Comparison of ENCODE assay signal across 19 cellular contexts in the genomic region with DNA sequence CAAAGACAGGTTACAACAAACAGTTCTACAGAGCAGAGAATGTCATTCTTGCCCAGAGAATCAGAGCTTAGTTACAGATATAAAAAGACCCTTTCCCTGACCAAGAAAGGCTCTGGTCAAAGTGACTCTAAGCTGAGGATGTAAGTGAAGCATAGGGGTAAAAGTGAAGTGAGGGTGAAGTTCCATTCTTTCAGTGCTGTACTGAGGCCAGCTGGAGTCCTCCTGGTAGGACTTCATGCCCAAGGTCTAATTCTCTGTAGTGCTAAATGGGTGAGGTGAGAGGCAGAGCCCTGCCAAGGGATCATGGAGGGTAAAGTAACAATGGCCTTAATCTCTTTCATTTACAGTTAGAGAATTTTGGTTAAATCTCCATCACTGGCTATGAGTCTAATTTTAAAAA. TPM values are rescaled to one million over a fixed set of nuclear protein-coding genes. Genes with fewer than 3 reads are reported as not detected.
DNase-seq lines count a peak whose midpoint lies in the region; ATAC-seq, FAIRE-seq and TF ChIP-seq lines count a peak whose summit lies in the region.
"Had no signal": no experiment of that assay in that cellular context is flagged by ENCODE, and none has a peak within 500 bp of the region (broad histone marks: within the 10 kb centered on the region; RNA-seq: fewer than 3 reads in every experiment).

No MANE protein-coding gene starts in this region.

- no peak for DNase-seq in CD4-positive, alpha-beta T cell
- DNase-seq in GM18507 (ENCODE audit: extremely low spot score, insufficient read length, low read depth) = no peak
- DNase-seq in dorsolateral prefrontal cortex = no peak
- no peak for DNase-seq in NCI-H2029 treated with DMSO at 0.1 percent for 48 hours (lab: John Stamatoyannopoulos, UW)
- DNase-seq: DMS 273 treated with DMSO at 0.1 percent for 48 hours, GF-D8, H9, NCI-H1417 treated with DMSO at 0.1 percent for 48 hours, NCI-H2081, NCI-H510A treated with DMSO at 0.1 percent for 48 hours, NCI-H82, SW 1271 had no signal

- peaks cover 25% of the 10 kb centered on the region for H3K36me3 Mint-ChIP-seq in CD4-positive, alpha-beta T cell (ENCODE audit: low read depth)

- intact Hi-C loops in CD4-positive, alpha-beta T cell (cut with DNase I, micrococcal nuclease) = no loop called here
- intact Hi-C loops in dorsolateral prefrontal cortex (cut with DNase I) = no loop called here

- no peaks in the 10 kb centered on the region for H3K27me3 Mint-ChIP-seq in CD4-positive, alpha-beta T cell

- H3K27me3 ChIP-seq in CD4-positive, alpha-beta T cell (ENCODE audit: control insufficient read depth, insufficient read depth, low read length) = no peaks in the 10 kb centered on the region
- H3K27me3 ChIP-seq in dorsolateral prefrontal cortex = no peaks in the 10 kb centered on the region
- H3K27me3 ChIP-seq in skeletal muscle tissue (ENCODE audit: control insufficient read depth in 3 of 3, insufficient read depth in 3 of 3, low read length in 3 of 3) = no peaks in the 10 kb centered on the region
- H3K27me3 ChIP-seq: SJSA1 had no signal

- H3K4me1 Mint-ChIP-seq in CD4-positive, alpha-beta T cell (ENCODE audit: low read depth) = peaks cover 56% of the 10 kb centered on the region

- H3K27ac Mint-ChIP-seq in CD4-positive, alpha-beta T cell = peak overlapping the region; percentile 30
- H3K27ac Mint-ChIP-seq: B cell, H9 had no signal

- no peak for TF ChIP-seq CTCF in CD4-positive, alpha-beta T cell (IDR thresholded peaks at IDR 0.05)
- no peak for TF ChIP-seq CTCF in dorsolateral prefrontal cortex (IDR thresholded peaks at IDR 0.05 in 54 of 56, conservative IDR thresholded peaks at IDR 0.05 in 2 of 56; ENCODE audit: low read depth in 1 of 56, partially characterized antibody in 56 of 56)

- FAIRE-seq in GM18507 (lab: Jason Lieb, UNC) = peak; percentile 12
- FAIRE-seq: GM12892, K562 had no signal

- H3K4me3 Mint-ChIP-seq in CD4-positive, alpha-beta T cell = no peak overlapping the region
- H3K4me3 Mint-ChIP-seq: B cell, H9 had no signal

- H3K9ac ChIP-seq in skeletal muscle tissue (ENCODE audit: low read depth in 1 of 3, low read length in 3 of 3) = no peak overlapping the region

- POLR2A ChIA-PET in CD4-positive, alpha-beta T cell (lab: Charles Lee) = interaction anchor here (0.7 to 1.8 kb wide), 2 partner anchors 9 to 10 kb away, joined by 3 to 6 read pairs; no protein-coding TSS in a partner anchor

- no peaks in the 10 kb centered on the region for H3K9me3 Mint-ChIP-seq in CD4-positive, alpha-beta T cell
- H3K9me3 Mint-ChIP-seq: H9 had no signal

- H3K4me3 ChIP-seq in dorsolateral prefrontal cortex = peak overlapping the region in 1 of 59 donors; percentile 4
- H3K4me3 ChIP-seq in skeletal muscle tissue (ENCODE audit: low read length in 3 of 3) = no peak overlapping the region
- H3K4me3 ChIP-seq: K562, SJSA1 had no signal

- no peak overlapping the region for H3K27ac ChIP-seq in CD4-positive, alpha-beta T cell (ENCODE audit: low read depth, low read length)
- H3K27ac ChIP-seq in dorsolateral prefrontal cortex (peak overlapping the region in 51 of 59 donors; percentile 12 to 95 (median 85)), skeletal muscle tissue (ENCODE audit: low read depth, low read length) (peak overlapping the region; percentile 52)
- H3K27ac ChIP-seq: SJSA1 had no signal

- peaks cover 0 to 7% (median 5%) of the 10 kb centered on the region in 3 donors for H3K36me3 ChIP-seq in skeletal muscle tissue (ENCODE audit: control insufficient read depth in 3 of 3, insufficient read depth in 3 of 3, low read length in 3 of 3)

- CTCF ChIA-PET in CD4-positive, alpha-beta T cell (lab: Charles Lee) = no interaction called here

- peaks cover 25 to 43% (median 26%) of the 10 kb centered on the region in 3 donors for H3K4me1 ChIP-seq in skeletal muscle tissue (ENCODE audit: control insufficient read depth in 3 of 3, insufficient read depth in 3 of 3, low read length in 3 of 3)
- H3K4me1 ChIP-seq: SJSA1 had no signal

- ATAC-seq in CD4-positive, alpha-beta T cell (ENCODE audit: poor library complexity) = no peak
- no peak for ATAC-seq in GM21576 (IDR thresholded peaks at IDR 0.05; ENCODE audit: unreplicated experiment)
- no peak for ATAC-seq in GM21619 (IDR thresholded peaks at IDR 0.05; ENCODE audit: unreplicated experiment)
- ATAC-seq: K562 had no signal

- H3K9me3 ChIP-seq in CD4-positive, alpha-beta T cell (ENCODE audit: control insufficient read depth, low read length) = no peaks in the 10 kb centered on the region
- H3K9me3 ChIP-seq in skeletal muscle tissue (ENCODE audit: control insufficient read depth in 3 of 3, low read length in 3 of 3) = no peaks in the 10 kb centered on the region
- H3K9me3 ChIP-seq: SJSA1 had no signal

RNA-seq across cellular contexts. Expression of a gene that starts 38.5 kb away (rescaled TPM):
- total RNA-seq in CD4-positive, alpha-beta T cell = 10 to 100 TPM; 33.3 to 35.6 TPM
- 10 to 100 TPM; 12.2 to 57.9 (median 21.4) TPM for total RNA-seq in dorsolateral prefrontal cortex
- total RNA-seq in skeletal muscle tissue = 20.4 TPM
